Comparison of ENCODE assay signal across 2 cellular contexts in genomic region chr6:53685773-53686172, GRCh38. TPM values are rescaled to one million over a fixed set of nuclear protein-coding genes. Genes with fewer than 3 reads are reported as not detected.
"Had no signal": no experiment of that assay in that cellular context is flagged by ENCODE, and none has a peak within 500 bp of the region (broad histone marks: within the 10 kb centered on the region; RNA-seq: fewer than 3 reads in every experiment).

No MANE protein-coding gene starts in this region.

RNA-seq across cellular contexts. Expression of gene KLHL31, which starts 20.2 kb away (rescaled TPM):
- total RNA-seq: IMR-90, K562 had no signal
- polyA plus RNA-seq: K562 had no signal
